ENCODE assay signal across 10 cellular contexts in genomic region chr17:37356796-37357569, GRCh38. TPM values are rescaled to one million over a fixed set of nuclear protein-coding genes. Genes with fewer than 3 reads are reported as not detected.
DNase-seq lines count a peak whose midpoint lies in the region; ATAC-seq and TF ChIP-seq lines count a peak whose summit lies in the region.
"Not testable (repeated sequence)": the region's sequence is repeated elsewhere in the genome, so short reads cannot be mapped to it uniquely, and the experiment has no call there.
"Had no signal": no experiment of that assay in that cellular context is flagged by ENCODE, and none has a peak within 500 bp of the region (broad histone marks: within the 10 kb centered on the region; RNA-seq: fewer than 3 reads in every experiment).

No MANE protein-coding gene starts in this region.

- H3K27ac ChIP-seq in C4-2B: peak overlapping the region; percentile 100
- not testable (repeated sequence) for H3K27ac ChIP-seq in HL-60 (replicated peaks); OCI-LY7 (ENCODE audit: low read depth, low read length, poor library complexity, severe bottlenecking); mammary epithelial cell (ENCODE audit: insufficient read depth, low read depth, low read length)

- H3K27me3 Mint-ChIP-seq in activated CD8-positive, alpha-beta T cell treated with anti-CD3 and anti-CD28 coated beads, Interleukin-2, amount 10 ng/mL, durations not matched to agents 7 days and 5 days (ENCODE audit: low read depth); glutamatergic neuron (ENCODE audit: unreplicated experiment); natural killer cell treated with Interleukin-12 subunit alpha and Interleukin-12 subunit beta and Interleukin-15 and Interleukin-18, amount 100 ng/mL, for 72 hours; stimulated activated naive CD8-positive, alpha-beta T cell treated with anti-CD3 and anti-CD28 coated beads, Interleukin-15, Interleukin-2, amounts not matched to agents 100 ng/mL and 50 ng/mL, for 24 hours: not testable (repeated sequence)

- intact Hi-C loops in OCI-LY7 (cut with micrococcal nuclease; ENCODE audit: unreplicated experiment): loop anchor here (5.0 kb wide), 4 partner anchors 130 to 805 kb away; partner anchors contain the start of genes AATF, DUSP14 and SYNRG
- intact Hi-C loops in mammary epithelial cell (cut with micrococcal nuclease): not testable (repeated sequence)

- not testable (repeated sequence) for DNase-seq in HL-60 (ENCODE audit: low read depth in 1 of 2, low spot score in 1 of 2); OCI-LY7 (ENCODE audit: low spot score); activated CD8-positive, alpha-beta T cell treated with anti-CD3 and anti-CD28 coated beads, Interleukin-2, amount 10 ng/mL, durations not matched to agents 7 days and 5 days; mammary epithelial cell; glutamatergic neuron; natural killer cell treated with Interleukin-12 subunit alpha and Interleukin-12 subunit beta and Interleukin-15 and Interleukin-18, amount 100 ng/mL, for 72 hours (ENCODE audit: low spot score)

- H3K9me3 ChIP-seq in OCI-LY7 (ENCODE audit: low read length); mammary epithelial cell (replicated peaks; ENCODE audit: insufficient read depth, low read length): not testable (repeated sequence)

- BruUV-seq in OCI-LY7 (replicated peaks; lab: Mats Ljungman, UMichigan); mammary epithelial cell (replicated peaks; lab: Mats Ljungman, UMichigan): not testable (repeated sequence)

- dilution Hi-C loops in mammary epithelial cell (cut with HindIII; ENCODE audit: low sequenced_read_pairs): not testable (repeated sequence)

- POLR2A ChIA-PET in OCI-LY7 (lab: Charles Lee): interaction anchor here (1.4 kb wide), 1 partner anchor 17 kb away, joined by 3 read pairs; no protein-coding TSS in a partner anchor
- POLR2A ChIA-PET in activated CD8-positive, alpha-beta T cell treated with anti-CD3 and anti-CD28 coated beads, Interleukin-2, amount 10 ng/mL, durations not matched to agents 7 days and 5 days (lab: Charles Lee): not testable (repeated sequence)

- not testable (repeated sequence) for H3K27ac Mint-ChIP-seq in activated CD8-positive, alpha-beta T cell treated with anti-CD3 and anti-CD28 coated beads, Interleukin-2, amount 10 ng/mL, durations not matched to agents 7 days and 5 days; glutamatergic neuron (ENCODE audit: unreplicated experiment); natural killer cell treated with Interleukin-12 subunit alpha and Interleukin-12 subunit beta and Interleukin-15 and Interleukin-18, amount 100 ng/mL, for 72 hours; stimulated activated naive CD8-positive, alpha-beta T cell treated with anti-CD3 and anti-CD28 coated beads, Interleukin-15, Interleukin-2, amounts not matched to agents 100 ng/mL and 50 ng/mL, for 24 hours

- H3K36me3 ChIP-seq in OCI-LY7 (ENCODE audit: insufficient read depth, low read length): peaks cover 35% of the 10 kb centered on the region
- H3K36me3 ChIP-seq in mammary epithelial cell (ENCODE audit: insufficient read depth, low read length): not testable (repeated sequence)

- H3K36me3 Mint-ChIP-seq in activated CD8-positive, alpha-beta T cell treated with anti-CD3 and anti-CD28 coated beads, Interleukin-2, amount 10 ng/mL, durations not matched to agents 7 days and 5 days (ENCODE audit: low read depth); glutamatergic neuron (ENCODE audit: unreplicated experiment); natural killer cell treated with Interleukin-12 subunit alpha and Interleukin-12 subunit beta and Interleukin-15 and Interleukin-18, amount 100 ng/mL, for 72 hours: not testable (repeated sequence)
- H3K36me3 Mint-ChIP-seq in stimulated activated naive CD8-positive, alpha-beta T cell treated with anti-CD3 and anti-CD28 coated beads, Interleukin-15, Interleukin-2, amounts not matched to agents 100 ng/mL and 50 ng/mL, for 24 hours (ENCODE audit: low read depth): peaks cover 28% of the 10 kb centered on the region

- H3K27me3 ChIP-seq in HL-60 (ENCODE audit: insufficient read depth, poor library complexity, severe bottlenecking); mammary epithelial cell (ENCODE audit: insufficient read depth, low read length): not testable (repeated sequence)

- H3K4me3 Mint-ChIP-seq in activated CD8-positive, alpha-beta T cell treated with anti-CD3 and anti-CD28 coated beads, Interleukin-2, amount 10 ng/mL, durations not matched to agents 7 days and 5 days: peak overlapping the region; percentile 88
- H3K4me3 Mint-ChIP-seq in glutamatergic neuron (ENCODE audit: unreplicated experiment): peak overlapping the region; percentile 93
- H3K4me3 Mint-ChIP-seq in natural killer cell treated with Interleukin-12 subunit alpha and Interleukin-12 subunit beta and Interleukin-15 and Interleukin-18, amount 100 ng/mL, for 72 hours: peak overlapping the region; percentile 93
- H3K4me3 Mint-ChIP-seq in stimulated activated naive CD8-positive, alpha-beta T cell treated with anti-CD3 and anti-CD28 coated beads, Interleukin-15, Interleukin-2, amounts not matched to agents 100 ng/mL and 50 ng/mL, for 24 hours: peak overlapping the region; percentile 99

- H3K79me2 ChIP-seq in OCI-LY7 (ENCODE audit: insufficient read depth, low read depth, low read length): peaks cover 65% of the 10 kb centered on the region
- peaks cover 69% of the 10 kb centered on the region for H3K79me2 ChIP-seq in mammary epithelial cell (ENCODE audit: insufficient read depth, low read length)

- not testable (repeated sequence) for TF ChIP-seq CTCF in C4-2B (conservative IDR thresholded peaks at IDR 0.05); HL-60 (IDR thresholded peaks at IDR 0.05; ENCODE audit: insufficient read depth, low read length); OCI-LY7 (conservative IDR thresholded peaks at IDR 0.05; ENCODE audit: low read length); mammary epithelial cell (conservative IDR thresholded peaks at IDR 0.05 in 1 of 2, IDR thresholded peaks at IDR 0.05 in 1 of 2; ENCODE audit: extremely low read depth in 1 of 2, insufficient read depth in 1 of 2, low read depth in 1 of 2, low read length in 2 of 2); glutamatergic neuron (IDR thresholded peaks at IDR 0.05; ENCODE audit: partially characterized antibody, unreplicated experiment)

- peaks cover 28% of the 10 kb centered on the region for H3K4me1 Mint-ChIP-seq in activated CD8-positive, alpha-beta T cell treated with anti-CD3 and anti-CD28 coated beads, Interleukin-2, amount 10 ng/mL, durations not matched to agents 7 days and 5 days (ENCODE audit: low read depth)
- H3K4me1 Mint-ChIP-seq in glutamatergic neuron (ENCODE audit: low read depth, unreplicated experiment): peaks cover 23% of the 10 kb centered on the region
- H3K4me1 Mint-ChIP-seq in natural killer cell treated with Interleukin-12 subunit alpha and Interleukin-12 subunit beta and Interleukin-15 and Interleukin-18, amount 100 ng/mL, for 72 hours (ENCODE audit: low read depth in 2 of 2): peaks cover 14 to 16% of the 10 kb centered on the region in 2 donors
- H3K4me1 Mint-ChIP-seq in stimulated activated naive CD8-positive, alpha-beta T cell treated with anti-CD3 and anti-CD28 coated beads, Interleukin-15, Interleukin-2, amounts not matched to agents 100 ng/mL and 50 ng/mL, for 24 hours (ENCODE audit: low read depth): peaks cover 27% of the 10 kb centered on the region

- CTCF ChIA-PET in OCI-LY7 (lab: Charles Lee; ENCODE audit: unreplicated experiment); activated CD8-positive, alpha-beta T cell treated with anti-CD3 and anti-CD28 coated beads, Interleukin-2, amount 10 ng/mL, durations not matched to agents 7 days and 5 days (lab: Charles Lee); mammary epithelial cell (lab: Charles Lee; ENCODE audit: low non-redundant PET): not testable (repeated sequence)

- not testable (repeated sequence) for H3K9me2 ChIP-seq in OCI-LY7 (ENCODE audit: insufficient read depth, low read length)

- WGBS in mammary epithelial cell (ENCODE audit: low coverage, missing lambda C conversion rate): 73% methylated on average over 8 of the region's 12 CpGs

- not testable (repeated sequence) for H2AFZ ChIP-seq in OCI-LY7 (ENCODE audit: low read length); mammary epithelial cell (ENCODE audit: low read depth, low read length)

- in situ Hi-C loops in mammary epithelial cell (cut with MboI; ENCODE audit: low sequenced_read_pairs in 2 of 2): loop anchor here in 1 of 2 donors (25.0 kb wide), 1 partner anchor 720 kb away; no protein-coding TSS in a partner anchor

- ATAC-seq in activated CD8-positive, alpha-beta T cell treated with anti-CD3 and anti-CD28 coated beads, Interleukin-2, amount 10 ng/mL, durations not matched to agents 7 days and 5 days; natural killer cell treated with Interleukin-12 subunit alpha and Interleukin-12 subunit beta and Interleukin-15 and Interleukin-18, amount 100 ng/mL, for 72 hours: not testable (repeated sequence)

- H3K4me1 ChIP-seq in OCI-LY7 (ENCODE audit: insufficient read depth, low read length, poor library complexity, severe bottlenecking): peaks cover 28% of the 10 kb centered on the region
- peaks cover 41% of the 10 kb centered on the region for H3K4me1 ChIP-seq in mammary epithelial cell (ENCODE audit: insufficient read depth, low read length)

- peak overlapping the region; percentile 96 for H3K4me2 ChIP-seq in OCI-LY7 (ENCODE audit: low read length)
- peak overlapping the region; percentile 73 for H3K4me2 ChIP-seq in mammary epithelial cell (ENCODE audit: insufficient read depth, low read depth, low read length)

- H3K4me3 ChIP-seq in HL-60 (replicated peaks; ENCODE audit: insufficient read depth, low read length) (peak overlapping the region; percentile 97; the same call in 1 of the 2 replicates), OCI-LY7 (ENCODE audit: low read depth, low read length, poor library complexity, severe bottlenecking) (peak overlapping the region; percentile 78), mammary epithelial cell (replicated peaks in 1 of 3; ENCODE audit: insufficient read depth in 1 of 3, low read depth in 2 of 3, low read length in 3 of 3) (peak overlapping the region in 2 of 3 experiments; percentile 73 to 80)

- not testable (repeated sequence) for H3K9ac ChIP-seq in mammary epithelial cell (ENCODE audit: insufficient read depth, low read length)

- not testable (repeated sequence) for H3K9me3 Mint-ChIP-seq in activated CD8-positive, alpha-beta T cell treated with anti-CD3 and anti-CD28 coated beads, Interleukin-2, amount 10 ng/mL, durations not matched to agents 7 days and 5 days (ENCODE audit: insufficient read depth); glutamatergic neuron (ENCODE audit: unreplicated experiment); natural killer cell treated with Interleukin-12 subunit alpha and Interleukin-12 subunit beta and Interleukin-15 and Interleukin-18, amount 100 ng/mL, for 72 hours; stimulated activated naive CD8-positive, alpha-beta T cell treated with anti-CD3 and anti-CD28 coated beads, Interleukin-15, Interleukin-2, amounts not matched to agents 100 ng/mL and 50 ng/mL, for 24 hours

- not testable (repeated sequence) for H4K20me1 ChIP-seq in OCI-LY7 (ENCODE audit: insufficient read depth, low read length); mammary epithelial cell (ENCODE audit: insufficient read depth, low read length)

RNA-seq across cellular contexts. Expression of gene C17orf78, which starts 18.8 kb away (rescaled TPM):
- total RNA-seq in OCI-LY7 (2014; rRNA removed; shearing (Covaris generic)): not detected in 2 replicates
- not detected in 2 replicates for total RNA-seq in OCI-LY7 (2022)
- not detected for total RNA-seq in activated CD8-positive, alpha-beta T cell treated with anti-CD3 and anti-CD28 coated beads, Interleukin-2, amount 10 ng/mL, durations not matched to agents 7 days and 5 days
- total RNA-seq in mammary epithelial cell: not detected
- not detected for polyA plus RNA-seq in mammary epithelial cell
- polyA minus RNA-seq in mammary epithelial cell: not detected
- not detected for total RNA-seq in glutamatergic neuron (ENCODE audit: unreplicated experiment)
- not detected for total RNA-seq in natural killer cell treated with Interleukin-12 subunit alpha and Interleukin-12 subunit beta and Interleukin-15 and Interleukin-18, amount 100 ng/mL, for 72 hours
- total RNA-seq: NCI-H460, subcutaneous adipose tissue had no signal

RNA-seq across cellular contexts. Expression of gene ACACA, which starts 49.7 kb away (rescaled TPM):
- total RNA-seq in OCI-LY7 (2014; rRNA removed; shearing (Covaris generic)): 32.1 and 45.4 TPM in 2 replicates
- total RNA-seq in OCI-LY7 (2022) (80.5 and 98.3 TPM in 2 replicates), mammary epithelial cell (100 to 1,000 TPM in 1 of 2 donors, 10 to 100 TPM in 1; 74.3 to 121 TPM), glutamatergic neuron (ENCODE audit: unreplicated experiment) (145 TPM)
- 10 to 100 TPM; 58.9 to 64.0 TPM for total RNA-seq in activated CD8-positive, alpha-beta T cell treated with anti-CD3 and anti-CD28 coated beads, Interleukin-2, amount 10 ng/mL, durations not matched to agents 7 days and 5 days
- polyA plus RNA-seq in mammary epithelial cell: 54.9 TPM
- polyA minus RNA-seq in mammary epithelial cell: 338 TPM
- total RNA-seq in natural killer cell treated with Interleukin-12 subunit alpha and Interleukin-12 subunit beta and Interleukin-15 and Interleukin-18, amount 100 ng/mL, for 72 hours: 100 to 1,000 TPM in 1 of 2 donors, 10 to 100 TPM in 1; 41.9 to 126 TPM

RNA-seq across cellular contexts. Expression of gene TADA2A, which starts 49.7 kb away (rescaled TPM):
- total RNA-seq in OCI-LY7 (2014; rRNA removed; shearing (Covaris generic)): 35.8 and 53.5 TPM in 2 replicates
- total RNA-seq in OCI-LY7 (2022): 44.5 and 46.3 TPM in 2 replicates
- 10 to 100 TPM; 35.3 to 40.6 TPM for total RNA-seq in activated CD8-positive, alpha-beta T cell treated with anti-CD3 and anti-CD28 coated beads, Interleukin-2, amount 10 ng/mL, durations not matched to agents 7 days and 5 days
- 10 to 100 TPM; 10.3 to 19.1 TPM for total RNA-seq in mammary epithelial cell
- 10.3 TPM for polyA plus RNA-seq in mammary epithelial cell
- 37.5 TPM for polyA minus RNA-seq in mammary epithelial cell
- total RNA-seq in glutamatergic neuron (ENCODE audit: unreplicated experiment): 30.6 TPM
- total RNA-seq in natural killer cell treated with Interleukin-12 subunit alpha and Interleukin-12 subunit beta and Interleukin-15 and Interleukin-18, amount 100 ng/mL, for 72 hours: 10 to 100 TPM; 30.5 to 55.4 TPM
